1 cellular context compared by ENCODE assay signal in genomic region chr6:154733610-154734379, GRCh38.
TF ChIP-seq lines count a peak whose summit lies in the region.

No MANE protein-coding gene starts in this region.

TF ChIP-seq in K562, 482 proteins besides CTCF, POLR2A, EP300 and RAD21 (continued from another document and continues in another):
- TF ChIP-seq, protein P1, sequence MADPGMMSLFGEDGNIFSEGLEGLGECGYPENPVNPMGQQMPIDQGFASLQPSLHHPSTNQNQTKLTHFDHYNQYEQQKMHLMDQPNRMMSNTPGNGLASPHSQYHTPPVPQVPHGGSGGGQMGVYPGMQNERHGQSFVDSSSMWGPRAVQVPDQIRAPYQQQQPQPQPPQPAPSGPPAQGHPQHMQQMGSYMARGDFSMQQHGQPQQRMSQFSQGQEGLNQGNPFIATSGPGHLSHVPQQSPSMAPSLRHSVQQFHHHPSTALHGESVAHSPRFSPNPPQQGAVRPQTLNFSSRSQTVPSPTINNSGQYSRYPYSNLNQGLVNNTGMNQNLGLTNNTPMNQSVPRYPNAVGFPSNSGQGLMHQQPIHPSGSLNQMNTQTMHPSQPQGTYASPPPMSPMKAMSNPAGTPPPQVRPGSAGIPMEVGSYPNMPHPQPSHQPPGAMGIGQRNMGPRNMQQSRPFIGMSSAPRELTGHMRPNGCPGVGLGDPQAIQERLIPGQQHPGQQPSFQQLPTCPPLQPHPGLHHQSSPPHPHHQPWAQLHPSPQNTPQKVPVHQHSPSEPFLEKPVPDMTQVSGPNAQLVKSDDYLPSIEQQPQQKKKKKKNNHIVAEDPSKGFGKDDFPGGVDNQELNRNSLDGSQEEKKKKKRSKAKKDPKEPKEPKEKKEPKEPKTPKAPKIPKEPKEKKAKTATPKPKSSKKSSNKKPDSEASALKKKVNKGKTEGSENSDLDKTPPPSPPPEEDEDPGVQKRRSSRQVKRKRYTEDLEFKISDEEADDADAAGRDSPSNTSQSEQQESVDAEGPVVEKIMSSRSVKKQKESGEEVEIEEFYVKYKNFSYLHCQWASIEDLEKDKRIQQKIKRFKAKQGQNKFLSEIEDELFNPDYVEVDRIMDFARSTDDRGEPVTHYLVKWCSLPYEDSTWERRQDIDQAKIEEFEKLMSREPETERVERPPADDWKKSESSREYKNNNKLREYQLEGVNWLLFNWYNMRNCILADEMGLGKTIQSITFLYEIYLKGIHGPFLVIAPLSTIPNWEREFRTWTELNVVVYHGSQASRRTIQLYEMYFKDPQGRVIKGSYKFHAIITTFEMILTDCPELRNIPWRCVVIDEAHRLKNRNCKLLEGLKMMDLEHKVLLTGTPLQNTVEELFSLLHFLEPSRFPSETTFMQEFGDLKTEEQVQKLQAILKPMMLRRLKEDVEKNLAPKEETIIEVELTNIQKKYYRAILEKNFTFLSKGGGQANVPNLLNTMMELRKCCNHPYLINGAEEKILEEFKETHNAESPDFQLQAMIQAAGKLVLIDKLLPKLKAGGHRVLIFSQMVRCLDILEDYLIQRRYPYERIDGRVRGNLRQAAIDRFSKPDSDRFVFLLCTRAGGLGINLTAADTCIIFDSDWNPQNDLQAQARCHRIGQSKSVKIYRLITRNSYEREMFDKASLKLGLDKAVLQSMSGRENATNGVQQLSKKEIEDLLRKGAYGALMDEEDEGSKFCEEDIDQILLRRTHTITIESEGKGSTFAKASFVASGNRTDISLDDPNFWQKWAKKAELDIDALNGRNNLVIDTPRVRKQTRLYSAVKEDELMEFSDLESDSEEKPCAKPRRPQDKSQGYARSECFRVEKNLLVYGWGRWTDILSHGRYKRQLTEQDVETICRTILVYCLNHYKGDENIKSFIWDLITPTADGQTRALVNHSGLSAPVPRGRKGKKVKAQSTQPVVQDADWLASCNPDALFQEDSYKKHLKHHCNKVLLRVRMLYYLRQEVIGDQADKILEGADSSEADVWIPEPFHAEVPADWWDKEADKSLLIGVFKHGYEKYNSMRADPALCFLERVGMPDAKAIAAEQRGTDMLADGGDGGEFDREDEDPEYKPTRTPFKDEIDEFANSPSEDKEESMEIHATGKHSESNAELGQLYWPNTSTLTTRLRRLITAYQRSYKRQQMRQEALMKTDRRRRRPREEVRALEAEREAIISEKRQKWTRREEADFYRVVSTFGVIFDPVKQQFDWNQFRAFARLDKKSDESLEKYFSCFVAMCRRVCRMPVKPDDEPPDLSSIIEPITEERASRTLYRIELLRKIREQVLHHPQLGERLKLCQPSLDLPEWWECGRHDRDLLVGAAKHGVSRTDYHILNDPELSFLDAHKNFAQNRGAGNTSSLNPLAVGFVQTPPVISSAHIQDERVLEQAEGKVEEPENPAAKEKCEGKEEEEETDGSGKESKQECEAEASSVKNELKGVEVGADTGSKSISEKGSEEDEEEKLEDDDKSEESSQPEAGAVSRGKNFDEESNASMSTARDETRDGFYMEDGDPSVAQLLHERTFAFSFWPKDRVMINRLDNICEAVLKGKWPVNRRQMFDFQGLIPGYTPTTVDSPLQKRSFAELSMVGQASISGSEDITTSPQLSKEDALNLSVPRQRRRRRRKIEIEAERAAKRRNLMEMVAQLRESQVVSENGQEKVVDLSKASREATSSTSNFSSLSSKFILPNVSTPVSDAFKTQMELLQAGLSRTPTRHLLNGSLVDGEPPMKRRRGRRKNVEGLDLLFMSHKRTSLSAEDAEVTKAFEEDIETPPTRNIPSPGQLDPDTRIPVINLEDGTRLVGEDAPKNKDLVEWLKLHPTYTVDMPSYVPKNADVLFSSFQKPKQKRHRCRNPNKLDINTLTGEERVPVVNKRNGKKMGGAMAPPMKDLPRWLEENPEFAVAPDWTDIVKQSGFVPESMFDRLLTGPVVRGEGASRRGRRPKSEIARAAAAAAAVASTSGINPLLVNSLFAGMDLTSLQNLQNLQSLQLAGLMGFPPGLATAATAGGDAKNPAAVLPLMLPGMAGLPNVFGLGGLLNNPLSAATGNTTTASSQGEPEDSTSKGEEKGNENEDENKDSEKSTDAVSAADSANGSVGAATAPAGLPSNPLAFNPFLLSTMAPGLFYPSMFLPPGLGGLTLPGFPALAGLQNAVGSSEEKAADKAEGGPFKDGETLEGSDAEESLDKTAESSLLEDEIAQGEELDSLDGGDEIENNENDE (IDR thresholded peaks at IDR 0.05; ENCODE audit: low read depth, low read length): no peak
- TF ChIP-seq TARDBP (IDR thresholded peaks at IDR 0.05): no peak
- peak; percentile 59 for TF ChIP-seq PHF8 (IDR thresholded peaks at IDR 0.05; ENCODE audit: borderline replicate concordance, low read length)
- peak; percentile 71 to 93 for TF ChIP-seq NONO (IDR thresholded peaks at IDR 0.05; ENCODE audit: low read depth in 2 of 2, low read length in 1 of 2)
- peak in 1 of 2 experiments; percentile 45 for TF ChIP-seq AFF1 (IDR thresholded peaks at IDR 0.05; ENCODE audit: low read depth in 1 of 2, partially characterized antibody in 2 of 2)
- no peak for TF ChIP-seq IRF2 (CRISPR knock-in tag; IDR thresholded peaks at IDR 0.05)
- TF ChIP-seq RBFOX2 (IDR thresholded peaks at IDR 0.05; ENCODE audit: low read depth, low read length): peak; percentile 93
- TF ChIP-seq, protein P2, sequence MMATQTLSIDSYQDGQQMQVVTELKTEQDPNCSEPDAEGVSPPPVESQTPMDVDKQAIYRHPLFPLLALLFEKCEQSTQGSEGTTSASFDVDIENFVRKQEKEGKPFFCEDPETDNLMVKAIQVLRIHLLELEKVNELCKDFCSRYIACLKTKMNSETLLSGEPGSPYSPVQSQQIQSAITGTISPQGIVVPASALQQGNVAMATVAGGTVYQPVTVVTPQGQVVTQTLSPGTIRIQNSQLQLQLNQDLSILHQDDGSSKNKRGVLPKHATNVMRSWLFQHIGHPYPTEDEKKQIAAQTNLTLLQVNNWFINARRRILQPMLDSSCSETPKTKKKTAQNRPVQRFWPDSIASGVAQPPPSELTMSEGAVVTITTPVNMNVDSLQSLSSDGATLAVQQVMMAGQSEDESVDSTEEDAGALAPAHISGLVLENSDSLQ (IDR thresholded peaks at IDR 0.05): peak; percentile 95
- no peak for TF ChIP-seq SMARCA4 (IDR thresholded peaks at IDR 0.05)
- TF ChIP-seq ZNF511 (CRISPR knock-in tag; IDR thresholded peaks at IDR 0.05): peak; percentile 29
- TF ChIP-seq VEZF1 (CRISPR knock-in tag; IDR thresholded peaks at IDR 0.05): peak; percentile 94
- TF ChIP-seq CCNT2 (IDR thresholded peaks at IDR 0.05; ENCODE audit: borderline replicate concordance, extremely low read depth, insufficient read length, low read depth, low read length): peak; percentile 75
- no peak for TF ChIP-seq ARNT (IDR thresholded peaks at IDR 0.05)
- no peak for TF ChIP-seq ZFP91 (CRISPR knock-in tag; IDR thresholded peaks at IDR 0.05)
- peak; percentile 20 to 79; a peak in 2 of 4 replicates for TF ChIP-seq SIN3A (IDR thresholded peaks at IDR 0.05; ENCODE audit: borderline replicate concordance in 2 of 2, control insufficient read depth in 1 of 2, low read depth in 2 of 2, low read length in 2 of 2)
- TF ChIP-seq MBD1 (CRISPR knock-in tag; IDR thresholded peaks at IDR 0.05): no peak
- TF ChIP-seq MYC (IDR thresholded peaks at IDR 0.05; ENCODE audit: low read depth, low read length): peak; percentile 15; the same call in 1 of the 2 replicates
- no peak for TF ChIP-seq MYC (CRISPR knock-in tag; IDR thresholded peaks at IDR 0.05; ENCODE audit: borderline replicate concordance, low read depth)
- TF ChIP-seq SAFB2 (IDR thresholded peaks at IDR 0.05; ENCODE audit: borderline replicate concordance, low read depth, low read length, severe bottlenecking): no peak
- TF ChIP-seq ETV6 (IDR thresholded peaks at IDR 0.05; ENCODE audit: borderline replicate concordance in 1 of 2, low read depth in 2 of 2, low read length in 1 of 2): no peak
- peak; percentile 38; the same call in 1 of the 2 replicates for TF ChIP-seq ETV6 (CRISPR knock-in tag; IDR thresholded peaks at IDR 0.05; ENCODE audit: borderline replicate concordance)
- 0 out of 2 replicates have a peak, but pooled peaks have one; percentile 67 for TF ChIP-seq PRMT5 (CRISPR knock-in tag; IDR thresholded peaks at IDR 0.05)
- no peak for TF ChIP-seq HOXB6 (CRISPR knock-in tag; IDR thresholded peaks at IDR 0.05; ENCODE audit: borderline replicate concordance)
- no peak for TF ChIP-seq ZNF655 (CRISPR knock-in tag; IDR thresholded peaks at IDR 0.05)
- TF ChIP-seq, protein P3, sequence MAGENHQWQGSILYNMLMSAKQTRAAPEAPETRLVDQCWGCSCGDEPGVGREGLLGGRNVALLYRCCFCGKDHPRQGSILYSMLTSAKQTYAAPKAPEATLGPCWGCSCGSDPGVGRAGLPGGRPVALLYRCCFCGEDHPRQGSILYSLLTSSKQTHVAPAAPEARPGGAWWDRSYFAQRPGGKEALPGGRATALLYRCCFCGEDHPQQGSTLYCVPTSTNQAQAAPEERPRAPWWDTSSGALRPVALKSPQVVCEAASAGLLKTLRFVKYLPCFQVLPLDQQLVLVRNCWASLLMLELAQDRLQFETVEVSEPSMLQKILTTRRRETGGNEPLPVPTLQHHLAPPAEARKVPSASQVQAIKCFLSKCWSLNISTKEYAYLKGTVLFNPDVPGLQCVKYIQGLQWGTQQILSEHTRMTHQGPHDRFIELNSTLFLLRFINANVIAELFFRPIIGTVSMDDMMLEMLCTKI (IDR thresholded peaks at IDR 0.05; ENCODE audit: partially characterized antibody): no peak
- TF ChIP-seq PCBP2 (IDR thresholded peaks at IDR 0.05; ENCODE audit: low read depth, low read length, poor library complexity, severe bottlenecking): peak; percentile 91
- TF ChIP-seq POLR2G (IDR thresholded peaks at IDR 0.05; ENCODE audit: low read depth, low read length): peak; percentile 88
- peak; percentile 92; the same call in 1 of the 2 replicates for TF ChIP-seq ERF (CRISPR knock-in tag; IDR thresholded peaks at IDR 0.05)
